ENCODE assay signal across 8 cellular contexts in the genomic region with DNA sequence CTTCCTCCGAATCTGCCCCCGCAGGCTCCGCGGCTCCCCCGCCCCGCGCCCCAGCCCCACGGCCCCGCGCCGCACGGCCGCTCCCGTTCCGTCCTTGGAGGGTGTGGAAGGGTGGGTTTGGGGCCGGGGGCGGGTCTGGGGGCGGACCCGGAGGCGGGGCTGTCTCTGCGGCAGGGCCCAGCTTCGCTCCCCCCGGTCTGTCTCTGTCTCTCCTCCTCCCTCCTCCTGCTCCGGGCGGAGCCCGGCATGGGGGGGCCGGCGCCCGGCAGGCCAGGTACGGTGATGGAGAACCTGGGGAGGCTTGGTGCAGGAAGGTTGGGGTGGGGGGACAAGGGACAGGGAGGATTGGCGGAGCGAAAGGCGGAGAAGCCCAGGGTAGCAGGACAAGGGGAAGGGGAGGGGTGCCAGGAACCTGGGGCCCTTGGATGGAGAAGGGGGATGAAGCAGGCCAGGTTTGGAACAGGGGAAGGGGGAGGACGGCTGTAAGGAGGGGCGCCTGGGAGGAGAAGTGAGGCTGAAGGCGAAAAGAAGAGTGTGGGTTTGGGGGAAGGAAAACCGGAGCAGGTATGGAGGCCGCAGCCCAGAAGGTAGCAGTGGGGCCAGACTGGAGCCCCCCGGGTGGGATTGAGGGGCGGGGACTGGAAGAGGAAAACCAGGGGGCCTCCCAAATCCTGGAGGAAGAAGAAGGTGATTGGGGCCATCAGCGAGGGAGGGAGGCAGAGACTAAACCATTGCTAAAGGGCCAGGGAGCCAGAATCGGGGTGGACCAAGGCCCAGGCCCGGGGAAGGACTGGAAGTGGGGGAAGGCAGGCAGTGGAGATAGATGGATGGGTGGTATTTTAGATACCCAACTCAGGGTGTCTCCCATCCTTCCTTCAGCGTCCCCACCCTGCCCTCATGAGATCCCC. TPM values are rescaled to one million over a fixed set of nuclear protein-coding genes. Genes with fewer than 3 reads are reported as not detected.
DNase-seq lines count a peak whose midpoint lies in the region; ATAC-seq and TF ChIP-seq lines count a peak whose summit lies in the region.

A gene (plus strand): TSS at position 200 of the 908 bp plus-strand sequence. CDS start 1,385 bp downstream, outside the sequence.

- H3K36me3 ChIP-seq in WERI-Rb-1 = no peaks in the 10 kb centered on the region

- DNase-seq in ACHN = peak; percentile 64
- peak; percentile 56 for DNase-seq in LoVo (ENCODE audit: low spot score)
- peak; percentile 74 for DNase-seq in WERI-Rb-1
- peak; percentile 85 for DNase-seq in left kidney (ENCODE audit: low read depth, low spot score)
- DNase-seq in stimulated activated CD4-positive, alpha-beta T cell treated with anti-CD3 and anti-CD28 coated beads, Interleukin-4, amount 100 ng/mL, for 4 hours = peak; percentile 44 to 54
- no peak for DNase-seq in ureter (ENCODE audit: low spot score)

- H3K27me3 ChIP-seq in WERI-Rb-1 (ENCODE audit: insufficient read depth, low read depth, severe bottlenecking) = no peaks in the 10 kb centered on the region

- H3K27ac ChIP-seq in WERI-Rb-1 = no peak within 1 kb of the TSS
- peak within 1 kb of the TSS; percentile 47 for H3K27ac ChIP-seq in cingulate gyrus (ENCODE audit: low read depth, low read length)

- ATAC-seq in GM19035 (IDR thresholded peaks at IDR 0.05; ENCODE audit: unreplicated experiment) = peak; percentile 15

- H3K4me3 ChIP-seq in WERI-Rb-1 (ENCODE audit: low read depth, low read length) = peak within 1 kb of the TSS; percentile 62

- H3K9me3 ChIP-seq in WERI-Rb-1 (ENCODE audit: severe bottlenecking) = no peaks in the 10 kb centered on the region

- no peak for TF ChIP-seq CTCF in WERI-Rb-1 (IDR thresholded peaks at IDR 0.05; ENCODE audit: low read depth, low read length)

- in situ Hi-C loops in ACHN (cut with HindIII; ENCODE audit: low pct_ligation_motif_present, low pct_unique_long_range_greater_than_20kb, low sequenced_read_pairs) = no loop called here

RNA-seq across cellular contexts. Expression of the gene that starts here (rescaled TPM):
- 0.68 TPM for total RNA-seq in ureter
